ENCODE assay signal across 1 cellular context in genomic region chr12:106138646-106139421, GRCh38.
TF ChIP-seq lines count a peak whose summit lies in the region.

Gene NUAK1, minus strand, starts transcription at chr12:106138954. Its CDS starts 301 bp downstream, at chr12:106138653.

TF ChIP-seq in SK-N-SH treated with all-trans-retinoic acid at 6 μM for 48 hours, 23 proteins besides CTCF, POLR2A, EP300 and RAD21 (continued from another document):
- TF ChIP-seq POU6F1 (CRISPR knock-in tag; IDR thresholded peaks at IDR 0.05; ENCODE audit: borderline replicate concordance, low read depth), result no peak
- no peak for TF ChIP-seq ZNF8 (CRISPR knock-in tag; IDR thresholded peaks at IDR 0.05)
- no peak for TF ChIP-seq TSHZ2 (CRISPR knock-in tag; IDR thresholded peaks at IDR 0.05)
- no peak for TF ChIP-seq ZNF70 (CRISPR knock-in tag; IDR thresholded peaks at IDR 0.05)
- TF ChIP-seq TOX (CRISPR knock-in tag; IDR thresholded peaks at IDR 0.05; ENCODE audit: borderline replicate concordance), result no peak
- no peak for TF ChIP-seq CSDC2 (CRISPR knock-in tag; IDR thresholded peaks at IDR 0.05)
- no peak for TF ChIP-seq GLIS3 (CRISPR knock-in tag; IDR thresholded peaks at IDR 0.05)
- TF ChIP-seq ZNF565 (CRISPR knock-in tag; conservative IDR thresholded peaks at IDR 0.05; ENCODE audit: low read depth), result no peak
